ENCODE assay signal across 8 cellular contexts in genomic region chr3:49786357-49787181, GRCh38. TPM values are rescaled to one million over a fixed set of nuclear protein-coding genes. Genes with fewer than 3 reads are reported as not detected.
DNase-seq lines count a peak whose midpoint lies in the region; ATAC-seq and TF ChIP-seq lines count a peak whose summit lies in the region.

TSS of gene IP6K1 (minus strand) at chr3:49786542. CDS start at chr3:49748040, 38,502 bp downstream.

- peaks cover 19 to 25% of the 10 kb centered on the region in 2 donors for H3K4me1 Mint-ChIP-seq in natural killer cell treated with Interleukin-12 subunit alpha and Interleukin-12 subunit beta and Interleukin-15 and Interleukin-18, amount 100 ng/mL, for 72 hours (ENCODE audit: low read depth in 2 of 2)

- TF ChIP-seq CTCF in fibroblast of pulmonary artery (IDR thresholded peaks at IDR 0.05; ENCODE audit: low read length, missing control alignments): no peak

- no peaks in the 10 kb centered on the region for H3K9me3 Mint-ChIP-seq in natural killer cell treated with Interleukin-12 subunit alpha and Interleukin-12 subunit beta and Interleukin-15 and Interleukin-18, amount 100 ng/mL, for 72 hours

- peak within 1 kb of the TSS; percentile 91 for H3K4me3 ChIP-seq in H7 (ENCODE audit: insufficient read depth, low read depth, low read length)
- H3K4me3 ChIP-seq in fibroblast of pulmonary artery (replicated peaks; ENCODE audit: low read depth, low read length): peak within 1 kb of the TSS; percentile 88

- peaks cover 5 to 7% of the 10 kb centered on the region in 2 donors for H3K27me3 Mint-ChIP-seq in natural killer cell treated with Interleukin-12 subunit alpha and Interleukin-12 subunit beta and Interleukin-15 and Interleukin-18, amount 100 ng/mL, for 72 hours

- H3K36me3 Mint-ChIP-seq in natural killer cell treated with Interleukin-12 subunit alpha and Interleukin-12 subunit beta and Interleukin-15 and Interleukin-18, amount 100 ng/mL, for 72 hours: no peaks in the 10 kb centered on the region

- H3K27ac Mint-ChIP-seq in natural killer cell treated with Interleukin-12 subunit alpha and Interleukin-12 subunit beta and Interleukin-15 and Interleukin-18, amount 100 ng/mL, for 72 hours: peak within 1 kb of the TSS; percentile 83 to 95

- ATAC-seq in natural killer cell treated with Interleukin-12 subunit alpha and Interleukin-12 subunit beta and Interleukin-15 and Interleukin-18, amount 100 ng/mL, for 72 hours: peak; percentile 100
- peak; percentile 100 for ATAC-seq in stimulated activated naive CD8-positive, alpha-beta T cell treated with anti-CD3 and anti-CD28 coated beads, Interleukin-15, Interleukin-2, amounts not matched to agents 100 U/mL and 50 U/mL, for 24 hours

- DNase-seq in ELR (ENCODE audit: low read depth) (peak; percentile 100), H7 (peak; percentile 100), M059J (ENCODE audit: low read depth) (peak; percentile 99), SHP77 (lab: John Stamatoyannopoulos, UW) (peak; percentile 98 to 99), fibroblast of pulmonary artery (ENCODE audit: low read depth) (peak; percentile 100)
- DNase-seq in activated effector memory CD4-positive, alpha-beta T cell treated with Interleukin-2 at 50 U/mL for 16 hours: peak; percentile 99
- peak; percentile 100 for DNase-seq in natural killer cell treated with Interleukin-12 subunit alpha and Interleukin-12 subunit beta and Interleukin-15 and Interleukin-18, amount 100 ng/mL, for 72 hours (ENCODE audit: low spot score)
- DNase-seq in stimulated activated naive CD8-positive, alpha-beta T cell treated with anti-CD3 and anti-CD28 coated beads, Interleukin-15, Interleukin-2, amounts not matched to agents 100 U/mL and 50 U/mL, for 24 hours: peak; percentile 99

- no peaks in the 10 kb centered on the region for H3K27me3 ChIP-seq in H7 (ENCODE audit: control insufficient read depth, insufficient read depth, low read length)

- H3K4me3 Mint-ChIP-seq in natural killer cell treated with Interleukin-12 subunit alpha and Interleukin-12 subunit beta and Interleukin-15 and Interleukin-18, amount 100 ng/mL, for 72 hours: peak within 1 kb of the TSS; percentile 95

- no peaks in the 10 kb centered on the region; the same call in 1 of the 2 replicates for H3K36me3 ChIP-seq in H7 (replicated peaks; ENCODE audit: control insufficient read depth, insufficient read depth, low read length)

RNA-seq across cellular contexts. Expression of gene IP6K1, which starts in this region (rescaled TPM):
- total RNA-seq in H7 (2014; rRNA removed; shearing (Covaris generic)): 34.7 and 38.2 TPM in 2 replicates
- 21.4 and 33.7 TPM in 2 replicates for total RNA-seq in M059J (2014; rRNA removed; shearing (Covaris generic))
- total RNA-seq in natural killer cell treated with Interleukin-12 subunit alpha and Interleukin-12 subunit beta and Interleukin-15 and Interleukin-18, amount 100 ng/mL, for 72 hours: 10 to 100 TPM; 53.4 to 56.7 TPM

Comparison
In these comparisons a context has a peak if more than half of its experiments do, and no peak if none do; other contexts are left out.
1. Peak in every context shown above with its lines: DNase-seq, ATAC-seq and H3K4me3 ChIP-seq.